12 cellular contexts compared by ENCODE assay signal in genomic region chr17:57366558-57367351, GRCh38.
DNase-seq lines count a peak whose midpoint lies in the region; ATAC-seq and TF ChIP-seq lines count a peak whose summit lies in the region.
"Had no signal": no experiment of that assay in that cellular context is flagged by ENCODE, and none has a peak within 500 bp of the region (broad histone marks: within the 10 kb centered on the region; RNA-seq: fewer than 3 reads in every experiment).

No MANE protein-coding gene starts in this region.

- H3K9me3 ChIP-seq in OCI-LY1 (ENCODE audit: low read length) (no peaks in the 10 kb centered on the region), skeletal muscle tissue (ENCODE audit: control insufficient read depth in 3 of 3, low read length in 3 of 3) (no peaks in the 10 kb centered on the region), aorta (ENCODE audit: control insufficient read depth, low read length) (no peaks in the 10 kb centered on the region)

- H2AFZ ChIP-seq in GM23338: no peak overlapping the region
- H2AFZ ChIP-seq in OCI-LY1 (ENCODE audit: low read length): no peak overlapping the region

- H3K4me3 Mint-ChIP-seq in GM23338: no peak overlapping the region
- H3K4me3 Mint-ChIP-seq: T-helper 1 cell treated with Interleukin-12 subunit alpha and Interleukin-12 subunit beta and Interleukin-4 antibody, amounts not matched to agents 30 μg/mL and 1 μg/mL, for 36 hours had no signal

- H3F3A ChIP-seq in GM23338 (replicated peaks; ENCODE audit: low read depth) (no peaks in the 10 kb centered on the region), OCI-LY1 (ENCODE audit: insufficient read depth, low read length) (no peaks in the 10 kb centered on the region)

- peaks cover 56% of the 10 kb centered on the region for H3K4me1 Mint-ChIP-seq in GM23338

- H3K27me3 ChIP-seq in GM23338 (ENCODE audit: insufficient read depth) (no peaks in the 10 kb centered on the region), OCI-LY1 (ENCODE audit: insufficient read depth, low read length) (no peaks in the 10 kb centered on the region), skeletal muscle tissue (ENCODE audit: control insufficient read depth in 3 of 3, insufficient read depth in 3 of 3, low read length in 3 of 3) (no peaks in the 10 kb centered on the region), aorta (ENCODE audit: control insufficient read depth in 1 of 2, insufficient read depth in 2 of 2, low read length in 1 of 2) (no peaks in the 10 kb centered on the region)

- H3K4me1 ChIP-seq in GM23338 (ENCODE audit: insufficient read depth): peaks cover 32% of the 10 kb centered on the region
- H3K4me1 ChIP-seq in OCI-LY1 (ENCODE audit: insufficient read depth, low read length, severe bottlenecking): peaks cover 76% of the 10 kb centered on the region
- H3K4me1 ChIP-seq in skeletal muscle tissue (ENCODE audit: control insufficient read depth in 3 of 3, insufficient read depth in 3 of 3, low read length in 3 of 3): peaks cover 47 to 69% (median 63%) of the 10 kb centered on the region in 3 donors
- no peaks in the 10 kb centered on the region for H3K4me1 ChIP-seq in aorta (ENCODE audit: control insufficient read depth in 1 of 2, insufficient read depth in 2 of 2, low read length in 2 of 2)

- H4K20me1 ChIP-seq in GM23338 (replicated peaks; ENCODE audit: insufficient read depth): no peaks in the 10 kb centered on the region; the same call in 1 of the 2 replicates
- H4K20me1 ChIP-seq in OCI-LY1 (ENCODE audit: insufficient read depth, low read length): no peaks in the 10 kb centered on the region

- intact Hi-C loops in left cardiac atrium (cut with DNase I) (no loop called here), aorta (cut with DNase I) (loop anchor here in 1 of 2 donors (5.0 kb wide), 1 partner anchor 56 kb away; no protein-coding TSS in a partner anchor)

- WGBS in aorta, 2 donors: 15 to 16% methylated on average over 13 of the region's 13 CpGs

- no peak for DNase-seq in GM23338 (ENCODE audit: low spot score)
- DNase-seq in left cardiac atrium: peak; percentile 53
- no peak for DNase-seq in aorta
- DNase-seq in stimulated activated naive CD4-positive, alpha-beta T cell treated with Interleukin-2 at 50 U/mL for 16 hours (lab: John Stamatoyannopoulos, UW): no peak
- no peak for DNase-seq in HuH-7 (ENCODE audit: low spot score)
- DNase-seq: activated T-cell treated with anti-CD3 and anti-CD28 coated beads for 4 hours, foreskin fibroblast, GF-D8 had no signal

- H3K9me2 ChIP-seq in GM23338 (ENCODE audit: insufficient read depth): no peaks in the 10 kb centered on the region
- no peaks in the 10 kb centered on the region for H3K9me2 ChIP-seq in OCI-LY1 (ENCODE audit: low read depth, low read length)

- H3K27ac ChIP-seq in GM23338 (ENCODE audit: low read depth) (no peak overlapping the region), OCI-LY1 (ENCODE audit: low read depth, low read length, poor library complexity, severe bottlenecking) (peak overlapping the region; percentile 89), skeletal muscle tissue (ENCODE audit: low read depth, low read length) (peak overlapping the region; percentile 87), aorta (ENCODE audit: low read depth in 1 of 2, low read length in 2 of 2) (no peak overlapping the region)

- H3K4me2 ChIP-seq in GM23338 (no peak overlapping the region), OCI-LY1 (ENCODE audit: low read length) (peak overlapping the region; percentile 59)

- ATAC-seq in GM23338 (no peak; the same call in 2 of the 3 replicates), left cardiac atrium (peak; percentile 54 to 60), aorta (ENCODE audit: low FRiP score) (no peak), HG03175 (IDR thresholded peaks at IDR 0.05; ENCODE audit: unreplicated experiment) (no peak)

- peak overlapping the region; percentile 11 for H3K27ac Mint-ChIP-seq in GM23338
- H3K27ac Mint-ChIP-seq: T-helper 1 cell treated with Interleukin-12 subunit alpha and Interleukin-12 subunit beta and Interleukin-4 antibody, amounts not matched to agents 30 μg/mL and 1 μg/mL, for 36 hours had no signal

- TF ChIP-seq CTCF in GM23338 (conservative IDR thresholded peaks at IDR 0.05; ENCODE audit: low read depth in 2 of 2) (no peak), OCI-LY1 (IDR thresholded peaks at IDR 0.05; ENCODE audit: low read length) (no peak)

- peaks cover 5% of the 10 kb centered on the region for H3K27me3 Mint-ChIP-seq in GM23338 (ENCODE audit: insufficient read depth, low read depth, poor library complexity)

- H3K9me3 Mint-ChIP-seq in GM23338: no peaks in the 10 kb centered on the region
- H3K9me3 Mint-ChIP-seq: T-helper 1 cell treated with Interleukin-12 subunit alpha and Interleukin-12 subunit beta and Interleukin-4 antibody, amounts not matched to agents 30 μg/mL and 1 μg/mL, for 36 hours had no signal

- peaks cover 18% of the 10 kb centered on the region; the same call in 1 of the 2 replicates for H3K79me2 ChIP-seq in GM23338 (replicated peaks; ENCODE audit: insufficient read depth)
- H3K79me2 ChIP-seq in OCI-LY1 (ENCODE audit: insufficient read depth, low read length): peaks cover 45% of the 10 kb centered on the region

- H3K4me3 ChIP-seq in GM23338 (no peak overlapping the region), OCI-LY1 (ENCODE audit: low read depth, low read length, poor library complexity, severe bottlenecking) (peak overlapping the region; percentile 42), skeletal muscle tissue (ENCODE audit: low read length in 3 of 3) (peak overlapping the region; percentile 3 to 49 (median 25)), aorta (ENCODE audit: low read length in 2 of 2) (no peak overlapping the region)

- peak overlapping the region; percentile 49 for H3K9ac ChIP-seq in OCI-LY1 (ENCODE audit: low read length)
- H3K9ac ChIP-seq in skeletal muscle tissue (ENCODE audit: low read depth in 1 of 3, low read length in 3 of 3): peak overlapping the region; percentile 37 to 57 (median 54)

- no peaks in the 10 kb centered on the region for H3K36me3 Mint-ChIP-seq in GM23338 (ENCODE audit: low read depth)

- H3K36me3 ChIP-seq in GM23338 (ENCODE audit: insufficient read depth) (no peaks in the 10 kb centered on the region), OCI-LY1 (ENCODE audit: insufficient read depth, low read length) (peaks cover 6% of the 10 kb centered on the region; the same call in 1 of the 2 replicates), skeletal muscle tissue (ENCODE audit: control insufficient read depth in 3 of 3, insufficient read depth in 3 of 3, low read length in 3 of 3) (no peaks in the 10 kb centered on the region), aorta (ENCODE audit: control insufficient read depth in 1 of 2, insufficient read depth in 2 of 2, low read length in 1 of 2) (no peaks in the 10 kb centered on the region)

TF ChIP-seq in GM23338, 12 proteins besides CTCF, POLR2A, EP300 and RAD21 (continues in another document):
- TF ChIP-seq, protein P1, sequence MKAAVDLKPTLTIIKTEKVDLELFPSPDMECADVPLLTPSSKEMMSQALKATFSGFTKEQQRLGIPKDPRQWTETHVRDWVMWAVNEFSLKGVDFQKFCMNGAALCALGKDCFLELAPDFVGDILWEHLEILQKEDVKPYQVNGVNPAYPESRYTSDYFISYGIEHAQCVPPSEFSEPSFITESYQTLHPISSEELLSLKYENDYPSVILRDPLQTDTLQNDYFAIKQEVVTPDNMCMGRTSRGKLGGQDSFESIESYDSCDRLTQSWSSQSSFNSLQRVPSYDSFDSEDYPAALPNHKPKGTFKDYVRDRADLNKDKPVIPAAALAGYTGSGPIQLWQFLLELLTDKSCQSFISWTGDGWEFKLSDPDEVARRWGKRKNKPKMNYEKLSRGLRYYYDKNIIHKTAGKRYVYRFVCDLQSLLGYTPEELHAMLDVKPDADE (IDR thresholded peaks at IDR 0.05): no peak
- TF ChIP-seq ZNF114 (CRISPR knock-in tag; IDR thresholded peaks at IDR 0.05): no peak
- no peak for TF ChIP-seq ZNF331 (CRISPR knock-in tag; IDR thresholded peaks at IDR 0.05; ENCODE audit: low read depth)
- TF ChIP-seq NANOG (IDR thresholded peaks at IDR 0.05; ENCODE audit: borderline replicate concordance): no peak
- TF ChIP-seq JUNB (IDR thresholded peaks at IDR 0.05; ENCODE audit: unreplicated experiment): no peak

Comparison
In these comparisons a context has a peak if more than half of its experiments do, and no peak if none do; other contexts are left out.
1. ATAC-seq: peak in left cardiac atrium (2 of 2); none in GM23338 (single experiment), aorta (single experiment) and HG03175 (single experiment).
2. H3K27ac ChIP-seq: peak in OCI-LY1 (single experiment) and skeletal muscle tissue (single experiment); none in GM23338 (single experiment) and aorta (0 of 2).
3. H3K4me3 ChIP-seq: peak in OCI-LY1 (single experiment) and skeletal muscle tissue (3 of 3); none in GM23338 (single experiment) and aorta (0 of 2).